In the genomic region with DNA sequence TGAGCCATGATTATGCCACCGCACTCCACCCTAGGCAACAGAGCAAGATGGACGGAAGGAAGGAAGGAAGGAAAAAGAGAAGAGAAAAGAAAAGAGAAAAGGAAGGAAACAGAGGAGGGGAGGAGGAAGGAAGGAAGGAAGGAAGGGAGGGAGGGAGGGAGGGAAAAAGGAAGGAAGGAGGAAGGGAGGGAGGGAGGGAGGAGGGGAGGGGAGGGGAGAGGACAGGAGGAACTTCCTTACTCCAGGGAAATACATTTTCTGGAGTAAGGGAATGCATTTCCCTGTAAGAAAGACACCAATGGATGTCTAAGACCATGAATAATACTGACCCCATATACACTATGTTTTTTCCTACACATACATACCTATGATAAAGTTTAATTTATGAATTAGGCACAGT, we compare ENCODE assay signal across 18 cellular contexts.
"Had no signal": no experiment of that assay in that cellular context is flagged by ENCODE, and none has a peak within 500 bp of the region (broad histone marks: within the 10 kb centered on the region; RNA-seq: fewer than 3 reads in every experiment).

No MANE protein-coding gene starts in this region.

- FAIRE-seq: colon, frontal cortex, TTC549 had no signal

- H3K27ac ChIP-seq: hepatocyte, left ventricle myocardium inferior, parathyroid adenoma, psoas muscle, VCaP had no signal

- DNase-seq: activated gamma-delta T cell treated with Interleukin-2 at 50 U/mL for 16 hours; activated naive CD4-positive, alpha-beta T cell treated with anti-CD3 and anti-CD28 coated beads, Interleukin-2, amount 50 U/mL, for 16 hours; effector CD4-positive, alpha-beta T cell; glutamatergic neuron; islet precursor cell; left ventricle myocardium inferior; mucosa of descending colon; psoas muscle; stimulated activated naive B cell treated with anti-CD40 and anti-IgM and Interleukin-4, amounts not matched to agents 10 μg/mL and 1 μg/mL and 100 μg/mL, for 72 hours; T-helper 9 cell had no signal

- H3K36me3 Mint-ChIP-seq: stimulated activated naive B cell treated with anti-CD40 and anti-IgM and Interleukin-4, amounts not matched to agents 10 μg/mL and 1 μg/mL and 100 μg/mL, for 72 hours had no signal

- H3K27ac Mint-ChIP-seq: stimulated activated naive B cell treated with anti-CD40 and anti-IgM and Interleukin-4, amounts not matched to agents 10 μg/mL and 1 μg/mL and 100 μg/mL, for 72 hours; T-helper 1 cell treated with Interleukin-12 subunit alpha and Interleukin-12 subunit beta and Interleukin-4 antibody, amounts not matched to agents 30 μg/mL and 1 μg/mL, for 36 hours had no signal

- H3K4me3 Mint-ChIP-seq: activated T-helper 1 cell treated with anti-CD3 and anti-CD28 coated beads, Interleukin-12 subunit alpha, Interleukin-12 subunit beta, Interleukin-2, Interleukin-4 antibody, amounts not matched to agents 30 ng/mL and 10 ng/mL and 1 ng/mL, durations not matched to agents 14 hours and 24 hours and 36 hours; stimulated activated naive B cell treated with anti-CD40 and anti-IgM and Interleukin-4, amounts not matched to agents 10 μg/mL and 1 μg/mL and 100 μg/mL, for 72 hours; T-helper 1 cell treated with Interleukin-12 subunit alpha and Interleukin-12 subunit beta and Interleukin-4 antibody, amounts not matched to agents 30 μg/mL and 1 μg/mL, for 36 hours had no signal

- H3K9me3 Mint-ChIP-seq: activated T-helper 1 cell treated with anti-CD3 and anti-CD28 coated beads, Interleukin-12 subunit alpha, Interleukin-12 subunit beta, Interleukin-2, Interleukin-4 antibody, amounts not matched to agents 30 ng/mL and 10 ng/mL and 1 ng/mL, durations not matched to agents 14 hours and 24 hours and 36 hours; stimulated activated naive B cell treated with anti-CD40 and anti-IgM and Interleukin-4, amounts not matched to agents 10 μg/mL and 1 μg/mL and 100 μg/mL, for 72 hours; T-helper 1 cell treated with Interleukin-12 subunit alpha and Interleukin-12 subunit beta and Interleukin-4 antibody, amounts not matched to agents 30 μg/mL and 1 μg/mL, for 36 hours had no signal

- ATAC-seq: mucosa of descending colon; psoas muscle; stimulated activated naive B cell treated with anti-CD40 and anti-IgM and Interleukin-4, amounts not matched to agents 10 μg/mL and 1 μg/mL and 100 μg/mL, for 72 hours had no signal
